In genomic region chr19:7363225-7363624, GRCh38 we compare ENCODE assay signal across 15 cellular contexts.
"Had no signal": no experiment of that assay in that cellular context is flagged by ENCODE, and none has a peak within 500 bp of the region (broad histone marks: within the 10 kb centered on the region; RNA-seq: fewer than 3 reads in every experiment).

No MANE protein-coding gene starts in this region.

- H3K27ac Mint-ChIP-seq: mesothelial cell of epicardium; stimulated activated naive B cell treated with anti-CD40 and anti-IgM and Interleukin-4, amounts not matched to agents 10 μg/mL and 1 μg/mL and 100 μg/mL, for 72 hours had no signal

- H3K4me3 Mint-ChIP-seq: mesothelial cell of epicardium; stimulated activated naive B cell treated with anti-CD40 and anti-IgM and Interleukin-4, amounts not matched to agents 10 μg/mL and 1 μg/mL and 100 μg/mL, for 72 hours had no signal

- H3K4me1 Mint-ChIP-seq: mesothelial cell of epicardium had no signal

- H3K9me3 Mint-ChIP-seq: mesothelial cell of epicardium had no signal

- ATAC-seq: gastroesophageal sphincter; heart right ventricle; left colon; lower lobe of right lung; stimulated activated naive B cell treated with anti-CD40 and anti-IgM and Interleukin-4, amounts not matched to agents 10 μg/mL and 1 μg/mL and 100 μg/mL, for 72 hours had no signal

- H3K36me3 Mint-ChIP-seq: mesothelial cell of epicardium had no signal

- DNase-seq: activated CD4-positive, CD25-positive, alpha-beta regulatory T cell; activated naive CD4-positive, alpha-beta T cell treated with Interleukin-2 at 50 U/mL for 16 hours; adrenal gland; dorsolateral prefrontal cortex; heart right ventricle; left colon; lower lobe of right lung; SIG-M5; stimulated activated CD4-positive, alpha-beta T cell treated with anti-CD3 and anti-CD28 coated beads, Interleukin-12 subunit alpha, Interleukin-12 subunit beta, amount 100 ng/mL, for 4 hours; stimulated activated CD4-positive, alpha-beta T cell treated with anti-CD3 and anti-CD28 coated beads, Interleukin-2, amount 100 ng/mL, for 24 hours; stimulated activated naive B cell treated with anti-CD40 and anti-IgM and Interleukin-4, amounts not matched to agents 10 μg/mL and 1 μg/mL and 100 μg/mL, for 72 hours; T-helper 2 cell; transverse colon had no signal

- H3K27me3 Mint-ChIP-seq: stimulated activated naive B cell treated with anti-CD40 and anti-IgM and Interleukin-4, amounts not matched to agents 10 μg/mL and 1 μg/mL and 100 μg/mL, for 72 hours had no signal
